In genomic region chr4:53119685-53120084, GRCh38 we compare ENCODE assay signal across 14 cellular contexts.
A peak's percentile ranks its signal among the peaks of the same experiment; 100 is the strongest.
DNase-seq lines count a peak whose midpoint lies in the region; ATAC-seq and TF ChIP-seq lines count a peak whose summit lies in the region.
"Had no signal": no experiment of that assay in that cellular context is flagged by ENCODE, and none has a peak within 500 bp of the region (broad histone marks: within the 10 kb centered on the region; RNA-seq: fewer than 3 reads in every experiment).

No MANE protein-coding gene starts in this region.

- H3K36me3 ChIP-seq in neural progenitor cell, result no peaks in the 10 kb centered on the region
- H3K36me3 ChIP-seq: sigmoid colon had no signal

- no peak for TF ChIP-seq CTCF in foreskin keratinocyte (conservative IDR thresholded peaks at IDR 0.05)
- no peak for TF ChIP-seq CTCF in neural progenitor cell (IDR thresholded peaks at IDR 0.05)
- TF ChIP-seq CTCF in GM10266 (IDR thresholded peaks at IDR 0.05; ENCODE audit: control insufficient read depth, insufficient read depth, low read depth, missing control alignments), result no peak

- H3K4me3 Mint-ChIP-seq in neural progenitor cell, result no peak overlapping the region
- H3K4me3 Mint-ChIP-seq: IgD-negative memory B cell had no signal

- H3F3A ChIP-seq in neural progenitor cell (ENCODE audit: low read depth), result no peaks in the 10 kb centered on the region

- ATAC-seq in foreskin keratinocyte (peak; percentile 92), HG02840 (IDR thresholded peaks at IDR 0.05; ENCODE audit: low FRiP score, unreplicated experiment) (no peak)
- ATAC-seq: activated naive CD4-positive, alpha-beta T cell treated with anti-CD3 and anti-CD28 coated beads, Interleukin-2, amount 50 U/mL, for 72 hours had no signal

- H2AFZ ChIP-seq in neural progenitor cell (replicated peaks), result peak overlapping the region; percentile 70

- H3K9me3 Mint-ChIP-seq in neural progenitor cell, result no peaks in the 10 kb centered on the region

- H3K36me3 Mint-ChIP-seq in neural progenitor cell, result no peaks in the 10 kb centered on the region

- no peaks in the 10 kb centered on the region for H4K20me1 ChIP-seq in neural progenitor cell (ENCODE audit: low read depth)

- H3K4me1 ChIP-seq in foreskin keratinocyte (peaks cover 7% of the 10 kb centered on the region), neural progenitor cell (peaks cover 17% of the 10 kb centered on the region)

- H3K27me3 Mint-ChIP-seq in neural progenitor cell (ENCODE audit: insufficient read depth, low read depth), result no peaks in the 10 kb centered on the region
- H3K27me3 Mint-ChIP-seq: IgD-negative memory B cell had no signal

- H3K4me1 Mint-ChIP-seq in neural progenitor cell, result peaks cover 35% of the 10 kb centered on the region

- no peaks in the 10 kb centered on the region for H3K27me3 ChIP-seq in foreskin keratinocyte
- H3K27me3 ChIP-seq in neural progenitor cell, result no peaks in the 10 kb centered on the region
- H3K27me3 ChIP-seq: sigmoid colon had no signal

- H3K27ac ChIP-seq in foreskin keratinocyte, result peak overlapping the region; percentile 75
- no peak overlapping the region for H3K27ac ChIP-seq in neural progenitor cell
- H3K27ac ChIP-seq: sigmoid colon had no signal

- DNase-seq in EH (ENCODE audit: low read depth), result peak; percentile 87
- peak; percentile 42 for DNase-seq in T1000 (lab: John Stamatoyannopoulos, UW)
- DNase-seq in foreskin keratinocyte, result peak; percentile 51 to 75
- peak; percentile 66 for DNase-seq in neural progenitor cell (ENCODE audit: low spot score)
- no peak for DNase-seq in NCI-H187 (lab: John Stamatoyannopoulos, UW)
- no peak for DNase-seq in GM10266 (ENCODE audit: extremely low spot score)
- no peak for DNase-seq in ureter (ENCODE audit: low spot score)
- DNase-seq: head of caudate nucleus; NCI-H510A; sigmoid colon; stimulated activated naive CD4-positive, alpha-beta T cell had no signal

- H3K4me3 ChIP-seq in neural progenitor cell, result no peak overlapping the region
- H3K4me3 ChIP-seq: sigmoid colon had no signal

- no peaks in the 10 kb centered on the region for H3K9me3 ChIP-seq in neural progenitor cell (ENCODE audit: low read depth)
- H3K9me3 ChIP-seq: sigmoid colon had no signal

- no peak overlapping the region for H3K9ac ChIP-seq in neural progenitor cell

- peak overlapping the region; percentile 47 for H3K4me2 ChIP-seq in neural progenitor cell

- H3K27ac Mint-ChIP-seq in neural progenitor cell, result peak overlapping the region; percentile 35
- H3K27ac Mint-ChIP-seq: activated naive CD4-positive, alpha-beta T cell treated with anti-CD3 and anti-CD28 coated beads, Interleukin-2, amount 50 U/mL, for 72 hours; IgD-negative memory B cell had no signal

- H3K79me2 ChIP-seq in neural progenitor cell (ENCODE audit: low read depth), result no peaks in the 10 kb centered on the region

Comparison
In these comparisons a context has a peak if more than half of its experiments do, and no peak if none do; other contexts are left out.
1. DNase-seq: peak in EH (single experiment), T1000 (single experiment), foreskin keratinocyte (2 of 2) and neural progenitor cell (single experiment); none in NCI-H187 (0 of 2), GM10266 (single experiment) and ureter (single experiment).